ENCODE assay signal across 8 cellular contexts in the genomic region with DNA sequence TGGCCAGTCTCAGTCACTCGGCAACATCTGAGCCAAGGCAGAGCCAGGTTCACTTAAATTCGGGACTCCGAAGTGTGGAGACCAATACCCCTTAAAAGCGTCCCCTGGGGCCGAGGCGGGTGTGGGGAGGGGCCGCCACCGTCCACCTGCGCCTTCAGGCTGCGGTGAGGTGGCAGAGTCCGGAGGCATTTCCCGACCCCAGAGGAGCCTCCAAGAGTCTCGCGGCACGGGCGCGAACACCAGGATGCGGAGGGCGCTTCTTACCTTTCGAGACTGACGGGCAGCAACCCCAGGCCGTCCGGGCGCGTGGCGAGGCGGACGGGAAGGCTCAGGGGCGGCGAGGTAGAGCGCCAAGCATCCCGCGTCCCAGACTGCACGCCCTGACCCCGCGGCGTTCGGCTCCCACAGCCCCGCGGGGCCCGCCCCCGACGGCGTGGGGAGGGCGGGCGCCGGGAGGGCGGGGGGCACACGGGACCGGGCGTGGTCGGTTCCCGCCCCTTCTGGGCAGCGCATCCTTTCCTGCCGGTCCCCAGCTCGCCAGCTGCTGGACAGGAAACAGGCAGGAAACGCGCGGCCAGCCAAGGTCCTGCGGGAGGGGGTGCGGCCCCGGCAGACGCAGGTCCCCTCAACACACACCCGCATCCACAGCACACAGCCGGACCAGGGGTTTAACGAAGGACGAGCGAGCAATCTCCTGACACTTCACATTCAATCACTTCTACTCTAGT. TPM values are rescaled to one million over a fixed set of nuclear protein-coding genes. Genes with fewer than 3 reads are reported as not detected.
DNase-seq lines count a peak whose midpoint lies in the region; ATAC-seq, FAIRE-seq and TF ChIP-seq lines count a peak whose summit lies in the region.

A gene with protein sequence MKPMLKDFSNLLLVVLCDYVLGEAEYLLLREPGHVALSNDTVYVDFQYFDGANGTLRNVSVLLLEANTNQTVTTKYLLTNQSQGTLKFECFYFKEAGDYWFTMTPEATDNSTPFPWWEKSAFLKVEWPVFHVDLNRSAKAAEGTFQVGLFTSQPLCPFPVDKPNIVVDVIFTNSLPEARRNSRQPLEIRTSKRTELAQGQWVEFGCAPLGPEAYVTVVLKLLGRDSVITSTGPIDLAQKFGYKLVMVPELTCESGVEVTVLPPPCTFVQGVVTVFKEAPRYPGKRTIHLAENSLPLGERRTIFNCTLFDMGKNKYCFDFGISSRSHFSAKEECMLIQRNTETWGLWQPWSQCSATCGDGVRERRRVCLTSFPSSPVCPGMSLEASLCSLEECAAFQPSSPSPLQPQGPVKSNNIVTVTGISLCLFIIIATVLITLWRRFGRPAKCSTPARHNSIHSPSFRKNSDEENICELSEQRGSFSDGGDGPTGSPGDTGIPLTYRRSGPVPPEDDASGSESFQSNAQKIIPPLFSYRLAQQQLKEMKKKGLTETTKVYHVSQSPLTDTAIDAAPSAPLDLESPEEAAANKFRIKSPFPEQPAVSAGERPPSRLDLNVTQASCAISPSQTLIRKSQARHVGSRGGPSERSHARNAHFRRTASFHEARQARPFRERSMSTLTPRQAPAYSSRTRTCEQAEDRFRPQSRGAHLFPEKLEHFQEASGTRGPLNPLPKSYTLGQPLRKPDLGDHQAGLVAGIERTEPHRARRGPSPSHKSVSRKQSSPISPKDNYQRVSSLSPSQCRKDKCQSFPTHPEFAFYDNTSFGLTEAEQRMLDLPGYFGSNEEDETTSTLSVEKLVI (minus strand): TSS at position 406 of the 728 bp plus-strand sequence. CDS start 3,572 bp downstream, outside the sequence.

- H3K4me3 Mint-ChIP-seq in activated naive CD4-positive, alpha-beta T cell treated with anti-CD3 and anti-CD28 coated beads, Interleukin-2, amount 10 ng/mL, durations not matched to agents 7 days and 5 days = peak within 1 kb of the TSS; percentile 60

- H3K27ac Mint-ChIP-seq in activated naive CD4-positive, alpha-beta T cell treated with anti-CD3 and anti-CD28 coated beads, Interleukin-2, amount 10 ng/mL, durations not matched to agents 7 days and 5 days = no peak within 1 kb of the TSS

- H3K27ac ChIP-seq in AG04450 (ENCODE audit: low read depth, low read length) (no peak within 1 kb of the TSS), ovary (no peak within 1 kb of the TSS)

- peaks cover 6% of the 10 kb centered on the region for H3K4me1 ChIP-seq in ovary (ENCODE audit: insufficient read depth)

- POLR2A ChIA-PET in AG04450 (lab: Yijun Ruan, JAX) = no interaction called here

- peaks cover 19% of the 10 kb centered on the region for H3K4me1 Mint-ChIP-seq in activated naive CD4-positive, alpha-beta T cell treated with anti-CD3 and anti-CD28 coated beads, Interleukin-2, amount 10 ng/mL, durations not matched to agents 7 days and 5 days

- TF ChIP-seq POLR2A in GM12892 (IDR thresholded peaks at IDR 0.05; ENCODE audit: low read depth, low read length) (no peak), ovary (IDR thresholded peaks at IDR 0.05) (no peak)

- TF ChIP-seq EP300 in ovary (IDR thresholded peaks at IDR 0.05) = no peak

- WGBS in ovary, 3 donors = 0 to 1% (median 1%) methylated on average over 31 to 68 of the region's 68 CpGs

- FAIRE-seq in GM12892 (lab: Jason Lieb, UNC) = no peak

- no peaks in the 10 kb centered on the region for H3K9me3 Mint-ChIP-seq in activated naive CD4-positive, alpha-beta T cell treated with anti-CD3 and anti-CD28 coated beads, Interleukin-2, amount 10 ng/mL, durations not matched to agents 7 days and 5 days

- H3K27me3 ChIP-seq in AG04450 (ENCODE audit: control insufficient read depth, insufficient read depth, low read length) (no peaks in the 10 kb centered on the region), ovary (no peaks in the 10 kb centered on the region)

- CTCF ChIA-PET in AG04450 (lab: Charles Lee) = interaction anchor here (1.6 to 3.9 kb wide), 2 partner anchors 44 to 45 kb away, joined by 4 to 19 read pairs; no protein-coding TSS in a partner anchor
- CTCF ChIA-PET in activated naive CD4-positive, alpha-beta T cell treated with anti-CD3 and anti-CD28 coated beads, Interleukin-2, amount 10 ng/mL, durations not matched to agents 7 days and 5 days (lab: Charles Lee) = no interaction called here

- no peaks in the 10 kb centered on the region for H3K36me3 ChIP-seq in ovary

- ATAC-seq in Right ventricle myocardium inferior (peak; percentile 96), HG03571 (IDR thresholded peaks at IDR 0.05; ENCODE audit: unreplicated experiment) (no peak), HG03354 (IDR thresholded peaks at IDR 0.05; ENCODE audit: poor library complexity, severe bottlenecking, unreplicated experiment) (no peak)

- H3K36me3 Mint-ChIP-seq in activated naive CD4-positive, alpha-beta T cell treated with anti-CD3 and anti-CD28 coated beads, Interleukin-2, amount 10 ng/mL, durations not matched to agents 7 days and 5 days = peaks cover 2% of the 10 kb centered on the region

- intact Hi-C loops in Right ventricle myocardium inferior (cut with DNase I) (loop anchor here (1.0 kb wide), 1 partner anchor 45 kb away; no protein-coding TSS in a partner anchor), ovary (cut with DNase I) (no loop called here)

- DNase-seq in AG04450 (ENCODE audit: low read depth, low spot score) (no peak), GM12892 (ENCODE audit: insufficient read length) (peak; percentile 28), LoVo (ENCODE audit: low spot score) (peak; percentile 26), Right ventricle myocardium inferior (ENCODE audit: missing footprints) (peak; percentile 89), ovary (peak; percentile 34 to 70 (median 53))
- DNase-seq in activated naive CD4-positive, alpha-beta T cell treated with anti-CD3 and anti-CD28 coated beads, Interleukin-2, amount 10 ng/mL, durations not matched to agents 7 days and 5 days = peak; percentile 34

- H3K27me3 Mint-ChIP-seq in activated naive CD4-positive, alpha-beta T cell treated with anti-CD3 and anti-CD28 coated beads, Interleukin-2, amount 10 ng/mL, durations not matched to agents 7 days and 5 days = peaks cover 39% of the 10 kb centered on the region

- TF ChIP-seq CTCF in AG04450 (IDR thresholded peaks at IDR 0.05; ENCODE audit: low read depth, low read length) = no peak
- TF ChIP-seq CTCF in ovary (IDR thresholded peaks at IDR 0.05) = no peak

- H3K4me3 ChIP-seq in AG04450 (ENCODE audit: low read depth, low read length) = peak within 1 kb of the TSS; percentile 74
- H3K4me3 ChIP-seq in ovary = peak within 1 kb of the TSS; percentile 33

- H3K9me3 ChIP-seq in AG04450 (ENCODE audit: control insufficient read depth, insufficient read depth, low read length) (no peaks in the 10 kb centered on the region; the same call in 1 of the 2 replicates), ovary (no peaks in the 10 kb centered on the region)

RNA-seq across cellular contexts. Expression of the gene that starts here (rescaled TPM):
- polyA plus RNA-seq in AG04450 (2011; rRNA removed) = 7.9 and 8.3 TPM in 2 replicates
- polyA minus RNA-seq in AG04450 (2011; rRNA and poly(A)+ RNA removed) = 17.9 and 19.3 TPM in 2 replicates
- 0.15 TPM for polyA plus RNA-seq in GM12892 (2012; ENCODE audit: missing spikeins)
- 4.6 TPM for total RNA-seq in Right ventricle myocardium inferior
- 1 to 10 TPM; 2.1 to 5.4 (median 3.4) TPM for total RNA-seq in ovary
- 1 to 10 TPM; 4.8 to 6.4 TPM for polyA plus RNA-seq in ovary
